9 cellular contexts compared by ENCODE assay signal in genomic region chr5:68898961-68899471, GRCh38.
DNase-seq lines count a peak whose midpoint lies in the region; ATAC-seq and TF ChIP-seq lines count a peak whose summit lies in the region.
"Had no signal": no experiment of that assay in that cellular context is flagged by ENCODE, and none has a peak within 500 bp of the region (broad histone marks: within the 10 kb centered on the region; RNA-seq: fewer than 3 reads in every experiment).

No MANE protein-coding gene starts in this region.

- no peak overlapping the region for H3K4me2 ChIP-seq in OCI-LY7 (ENCODE audit: low read length)

- DNase-seq in EL (peak; percentile 90), NCI-H2029 treated with DMSO at 0.1 percent for 48 hours (lab: John Stamatoyannopoulos, UW) (peak; percentile 54), astrocyte of the hippocampus (ENCODE audit: low read depth, low spot score) (peak; percentile 55), medulla oblongata (ENCODE audit: extremely low spot score) (peak; percentile 23), OCI-LY7 (ENCODE audit: low spot score) (no peak)
- DNase-seq in T-helper 2 cell treated with Interferon-gamma antibody and Interleukin-4, amounts not matched to agents 5 μg/mL and 100 μg/mL, for 36 hours (ENCODE audit: low spot score) = no peak
- DNase-seq in naive thymus-derived CD4-positive, alpha-beta T cell = no peak
- DNase-seq: esophagus squamous epithelium had no signal

- CTCF ChIA-PET in OCI-LY7 (lab: Charles Lee; ENCODE audit: unreplicated experiment) = no interaction called here
- CTCF ChIA-PET in naive thymus-derived CD4-positive, alpha-beta T cell (lab: Charles Lee) = no interaction called here

- no peak overlapping the region for H3K4me3 Mint-ChIP-seq in T-helper 2 cell treated with Interferon-gamma antibody and Interleukin-4, amounts not matched to agents 5 μg/mL and 100 μg/mL, for 36 hours
- H3K4me3 Mint-ChIP-seq in naive thymus-derived CD4-positive, alpha-beta T cell = no peak overlapping the region

- intact Hi-C loops in OCI-LY7 (cut with micrococcal nuclease; ENCODE audit: unreplicated experiment) = no loop called here
- intact Hi-C loops in naive thymus-derived CD4-positive, alpha-beta T cell (cut with micrococcal nuclease) = no loop called here

- no peaks in the 10 kb centered on the region for H3K79me2 ChIP-seq in OCI-LY7 (ENCODE audit: insufficient read depth, low read depth, low read length)

- H3K27ac ChIP-seq in OCI-LY7 (ENCODE audit: low read depth, low read length, poor library complexity, severe bottlenecking) = no peak overlapping the region
- no peak overlapping the region for H3K27ac ChIP-seq in naive thymus-derived CD4-positive, alpha-beta T cell (ENCODE audit: low read depth, low read length)
- H3K27ac ChIP-seq: esophagus squamous epithelium had no signal

- H2AFZ ChIP-seq in OCI-LY7 (ENCODE audit: low read length) = no peak overlapping the region

- TF ChIP-seq CTCF in OCI-LY7 (conservative IDR thresholded peaks at IDR 0.05; ENCODE audit: low read length) = no peak

- BruUV-seq in OCI-LY7 (replicated peaks; lab: Mats Ljungman, UMichigan) = no TSS peak

- no peaks in the 10 kb centered on the region for H3K4me1 ChIP-seq in OCI-LY7 (ENCODE audit: insufficient read depth, low read length, poor library complexity, severe bottlenecking)
- no peaks in the 10 kb centered on the region for H3K4me1 ChIP-seq in naive thymus-derived CD4-positive, alpha-beta T cell (ENCODE audit: control insufficient read depth in 2 of 2, insufficient read depth in 2 of 2, low read length in 2 of 2)
- H3K4me1 ChIP-seq: esophagus squamous epithelium had no signal

- no peaks in the 10 kb centered on the region for H3K36me3 ChIP-seq in OCI-LY7 (ENCODE audit: insufficient read depth, low read length)
- H3K36me3 ChIP-seq in naive thymus-derived CD4-positive, alpha-beta T cell (ENCODE audit: control insufficient read depth in 2 of 3, insufficient read depth in 3 of 3, low read length in 3 of 3) = no peaks in the 10 kb centered on the region
- H3K36me3 ChIP-seq: esophagus squamous epithelium had no signal

- no peak overlapping the region for H3K4me3 ChIP-seq in OCI-LY7 (ENCODE audit: low read depth, low read length, poor library complexity, severe bottlenecking)
- H3K4me3 ChIP-seq in naive thymus-derived CD4-positive, alpha-beta T cell (ENCODE audit: low read length) = no peak overlapping the region
- H3K4me3 ChIP-seq: esophagus squamous epithelium had no signal

- H3K36me3 Mint-ChIP-seq in T-helper 2 cell treated with Interferon-gamma antibody and Interleukin-4, amounts not matched to agents 5 μg/mL and 100 μg/mL, for 36 hours (ENCODE audit: low read depth) = peaks cover 1% of the 10 kb centered on the region
- peaks cover 0 to 5% (median 0%) of the 10 kb centered on the region in 5 donors for H3K36me3 Mint-ChIP-seq in naive thymus-derived CD4-positive, alpha-beta T cell

- H3K9me2 ChIP-seq in OCI-LY7 (ENCODE audit: insufficient read depth, low read length) = no peaks in the 10 kb centered on the region

- no peaks in the 10 kb centered on the region for H4K20me1 ChIP-seq in OCI-LY7 (ENCODE audit: insufficient read depth, low read length)

- POLR2A ChIA-PET in OCI-LY7 (lab: Charles Lee) = no interaction called here
- POLR2A ChIA-PET in naive thymus-derived CD4-positive, alpha-beta T cell (lab: Charles Lee) = no interaction called here

- no peaks in the 10 kb centered on the region for H3K27me3 ChIP-seq in naive thymus-derived CD4-positive, alpha-beta T cell (ENCODE audit: control insufficient read depth in 2 of 2, insufficient read depth in 2 of 2, low read length in 2 of 2)
- H3K27me3 ChIP-seq: esophagus squamous epithelium had no signal

- ATAC-seq in HG03565 (IDR thresholded peaks at IDR 0.05; ENCODE audit: unreplicated experiment) = no peak
- no peak for ATAC-seq in naive thymus-derived CD4-positive, alpha-beta T cell

- peaks cover 17% of the 10 kb centered on the region for H3K4me1 Mint-ChIP-seq in T-helper 2 cell treated with Interferon-gamma antibody and Interleukin-4, amounts not matched to agents 5 μg/mL and 100 μg/mL, for 36 hours (ENCODE audit: low read depth)
- peaks cover 5 to 26% (median 16%) of the 10 kb centered on the region in 7 donors for H3K4me1 Mint-ChIP-seq in naive thymus-derived CD4-positive, alpha-beta T cell

- H3K27me3 Mint-ChIP-seq in T-helper 2 cell treated with Interferon-gamma antibody and Interleukin-4, amounts not matched to agents 5 μg/mL and 100 μg/mL, for 36 hours (ENCODE audit: low read depth) = no peaks in the 10 kb centered on the region
- no peaks in the 10 kb centered on the region for H3K27me3 Mint-ChIP-seq in naive thymus-derived CD4-positive, alpha-beta T cell

- no peaks in the 10 kb centered on the region for H3K9me3 Mint-ChIP-seq in T-helper 2 cell treated with Interferon-gamma antibody and Interleukin-4, amounts not matched to agents 5 μg/mL and 100 μg/mL, for 36 hours
- peaks cover 0 to 3% (median 0%) of the 10 kb centered on the region in 11 donors for H3K9me3 Mint-ChIP-seq in naive thymus-derived CD4-positive, alpha-beta T cell

- no peaks in the 10 kb centered on the region for H3K9me3 ChIP-seq in OCI-LY7 (ENCODE audit: low read length)
- H3K9me3 ChIP-seq in naive thymus-derived CD4-positive, alpha-beta T cell (ENCODE audit: control insufficient read depth in 2 of 3, low read length in 3 of 3) = no peaks in the 10 kb centered on the region
- H3K9me3 ChIP-seq: esophagus squamous epithelium had no signal

- no peak overlapping the region for H3K27ac Mint-ChIP-seq in T-helper 2 cell treated with Interferon-gamma antibody and Interleukin-4, amounts not matched to agents 5 μg/mL and 100 μg/mL, for 36 hours
- no peak overlapping the region for H3K27ac Mint-ChIP-seq in naive thymus-derived CD4-positive, alpha-beta T cell

Comparison
In these comparisons a context has a peak if more than half of its experiments do, and no peak if none do; other contexts are left out.
1. DNase-seq: peak in EL (single experiment), NCI-H2029 treated with DMSO at 0.1 percent for 48 hours (single experiment), astrocyte of the hippocampus (single experiment) and medulla oblongata (single experiment); none in OCI-LY7 (single experiment), T-helper 2 cell treated with Interferon-gamma antibody and Interleukin-4, amounts not matched to agents 5 μg/mL and 100 μg/mL, for 36 hours (single experiment) and naive thymus-derived CD4-positive, alpha-beta T cell (0 of 9).